ENCODE assay signal across 1 cellular context in genomic region chr6:39495023-39495422, GRCh38.
TF ChIP-seq lines count a peak whose summit lies in the region.

No MANE protein-coding gene starts in this region.

TF ChIP-seq in WTC11, 78 proteins besides CTCF, POLR2A, EP300 and RAD21:
- TF ChIP-seq RORB (CRISPR knock-in tag; IDR thresholded peaks at IDR 0.05) (no peak), ZNF396 (CRISPR knock-in tag; IDR thresholded peaks at IDR 0.05; ENCODE audit: borderline replicate concordance) (no peak), NR2C2 (CRISPR knock-in tag; IDR thresholded peaks at IDR 0.05) (no peak), KAT7 (CRISPR knock-in tag; IDR thresholded peaks at IDR 0.05; ENCODE audit: borderline replicate concordance) (no peak), OVOL2 (CRISPR knock-in tag; IDR thresholded peaks at IDR 0.05; ENCODE audit: borderline replicate concordance) (no peak)
- TF ChIP-seq, protein P1, sequence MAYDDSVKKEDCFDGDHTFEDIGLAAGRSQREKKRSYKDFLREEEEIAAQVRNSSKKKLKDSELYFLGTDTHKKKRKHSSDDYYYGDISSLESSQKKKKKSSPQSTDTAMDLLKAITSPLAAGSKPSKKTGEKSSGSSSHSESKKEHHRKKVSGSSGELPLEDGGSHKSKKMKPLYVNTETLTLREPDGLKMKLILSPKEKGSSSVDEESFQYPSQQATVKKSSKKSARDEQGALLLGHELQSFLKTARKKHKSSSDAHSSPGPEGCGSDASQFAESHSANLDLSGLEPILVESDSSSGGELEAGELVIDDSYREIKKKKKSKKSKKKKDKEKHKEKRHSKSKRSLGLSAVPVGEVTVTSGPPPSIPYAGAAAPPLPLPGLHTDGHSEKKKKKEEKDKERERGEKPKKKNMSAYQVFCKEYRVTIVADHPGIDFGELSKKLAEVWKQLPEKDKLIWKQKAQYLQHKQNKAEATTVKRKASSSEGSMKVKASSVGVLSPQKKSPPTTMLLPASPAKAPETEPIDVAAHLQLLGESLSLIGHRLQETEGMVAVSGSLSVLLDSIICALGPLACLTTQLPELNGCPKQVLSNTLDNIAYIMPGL (CRISPR knock-in tag; IDR thresholded peaks at IDR 0.05) = no peak
